In the genomic region with DNA sequence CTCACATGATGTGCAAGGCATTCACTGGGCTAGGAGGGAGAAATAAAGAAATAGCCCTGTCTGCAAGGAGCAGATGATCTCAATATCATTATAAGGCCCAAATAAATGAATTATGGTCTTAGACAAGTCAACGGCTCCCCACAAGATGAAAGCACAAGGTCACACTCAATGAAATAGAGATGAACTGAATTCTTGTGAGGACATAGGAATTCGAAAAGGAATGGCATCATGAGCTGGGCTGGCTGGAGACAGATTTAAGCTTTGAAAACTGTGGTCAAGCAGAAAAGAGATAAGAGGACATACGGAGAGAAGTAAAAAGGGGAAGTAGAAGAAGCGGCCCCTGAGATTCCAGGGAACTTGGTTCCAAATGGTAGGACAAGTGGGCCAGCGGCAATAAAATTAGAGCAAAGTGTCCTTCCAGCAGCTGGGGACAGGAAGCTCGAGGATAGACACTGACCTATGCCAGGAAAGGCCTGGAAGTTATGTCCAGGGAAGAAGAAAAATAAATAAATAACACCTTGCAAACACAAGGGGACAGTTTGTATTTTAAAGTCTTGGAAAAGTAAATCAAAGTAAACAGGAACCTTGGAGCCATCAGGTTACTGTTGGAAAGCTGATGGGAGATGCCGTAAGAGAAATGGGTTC, we compare ENCODE assay signal across 1 cellular context.
TF ChIP-seq lines count a peak whose summit lies in the region.

No MANE protein-coding gene starts in this region.

TF ChIP-seq in IMR-90, 13 proteins besides CTCF, POLR2A, EP300 and RAD21 (continued from another document):
- TF ChIP-seq, protein P1, sequence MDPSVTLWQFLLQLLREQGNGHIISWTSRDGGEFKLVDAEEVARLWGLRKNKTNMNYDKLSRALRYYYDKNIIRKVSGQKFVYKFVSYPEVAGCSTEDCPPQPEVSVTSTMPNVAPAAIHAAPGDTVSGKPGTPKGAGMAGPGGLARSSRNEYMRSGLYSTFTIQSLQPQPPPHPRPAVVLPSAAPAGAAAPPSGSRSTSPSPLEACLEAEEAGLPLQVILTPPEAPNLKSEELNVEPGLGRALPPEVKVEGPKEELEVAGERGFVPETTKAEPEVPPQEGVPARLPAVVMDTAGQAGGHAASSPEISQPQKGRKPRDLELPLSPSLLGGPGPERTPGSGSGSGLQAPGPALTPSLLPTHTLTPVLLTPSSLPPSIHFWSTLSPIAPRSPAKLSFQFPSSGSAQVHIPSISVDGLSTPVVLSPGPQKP (IDR thresholded peaks at IDR 0.05; ENCODE audit: borderline replicate concordance, low read depth, low read length): no peak
- TF ChIP-seq RFX5 (IDR thresholded peaks at IDR 0.05; ENCODE audit: low read depth, low read length) (no peak), RCOR1 (IDR thresholded peaks at IDR 0.05; ENCODE audit: insufficient replicate concordance, low read length) (no peak), MAFK (IDR thresholded peaks at IDR 0.05; ENCODE audit: low read depth, low read length) (no peak), FOS (IDR thresholded peaks at IDR 0.05; ENCODE audit: low read depth, low read length) (no peak), MAZ (IDR thresholded peaks at IDR 0.05; ENCODE audit: borderline replicate concordance, low read depth, low read length) (no peak)
